1 cellular context compared by ENCODE assay signal in genomic region chr9:19379697-19380046, GRCh38.
TF ChIP-seq lines count a peak whose summit lies in the region.

No MANE protein-coding gene starts in this region.

TF ChIP-seq in HepG2, 621 proteins besides CTCF, POLR2A, EP300 and RAD21:
- TF ChIP-seq, protein P1, sequence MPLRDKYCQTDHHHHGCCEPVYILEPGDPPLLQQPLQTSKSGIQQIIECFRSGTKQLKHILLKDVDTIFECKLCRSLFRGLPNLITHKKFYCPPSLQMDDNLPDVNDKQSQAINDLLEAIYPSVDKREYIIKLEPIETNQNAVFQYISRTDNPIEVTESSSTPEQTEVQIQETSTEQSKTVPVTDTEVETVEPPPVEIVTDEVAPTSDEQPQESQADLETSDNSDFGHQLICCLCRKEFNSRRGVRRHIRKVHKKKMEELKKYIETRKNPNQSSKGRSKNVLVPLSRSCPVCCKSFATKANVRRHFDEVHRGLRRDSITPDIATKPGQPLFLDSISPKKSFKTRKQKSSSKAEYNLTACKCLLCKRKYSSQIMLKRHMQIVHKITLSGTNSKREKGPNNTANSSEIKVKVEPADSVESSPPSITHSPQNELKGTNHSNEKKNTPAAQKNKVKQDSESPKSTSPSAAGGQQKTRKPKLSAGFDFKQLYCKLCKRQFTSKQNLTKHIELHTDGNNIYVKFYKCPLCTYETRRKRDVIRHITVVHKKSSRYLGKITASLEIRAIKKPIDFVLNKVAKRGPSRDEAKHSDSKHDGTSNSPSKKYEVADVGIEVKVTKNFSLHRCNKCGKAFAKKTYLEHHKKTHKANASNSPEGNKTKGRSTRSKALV (CRISPR knock-in tag; IDR thresholded peaks at IDR 0.05), result 0 out of 2 replicates have a peak, but pooled peaks have one; percentile 28
- TF ChIP-seq, protein P2, sequence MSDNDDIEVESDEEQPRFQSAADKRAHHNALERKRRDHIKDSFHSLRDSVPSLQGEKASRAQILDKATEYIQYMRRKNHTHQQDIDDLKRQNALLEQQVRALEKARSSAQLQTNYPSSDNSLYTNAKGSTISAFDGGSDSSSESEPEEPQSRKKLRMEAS (IDR thresholded peaks at IDR 0.05), result no peak
- TF ChIP-seq, protein P3, sequence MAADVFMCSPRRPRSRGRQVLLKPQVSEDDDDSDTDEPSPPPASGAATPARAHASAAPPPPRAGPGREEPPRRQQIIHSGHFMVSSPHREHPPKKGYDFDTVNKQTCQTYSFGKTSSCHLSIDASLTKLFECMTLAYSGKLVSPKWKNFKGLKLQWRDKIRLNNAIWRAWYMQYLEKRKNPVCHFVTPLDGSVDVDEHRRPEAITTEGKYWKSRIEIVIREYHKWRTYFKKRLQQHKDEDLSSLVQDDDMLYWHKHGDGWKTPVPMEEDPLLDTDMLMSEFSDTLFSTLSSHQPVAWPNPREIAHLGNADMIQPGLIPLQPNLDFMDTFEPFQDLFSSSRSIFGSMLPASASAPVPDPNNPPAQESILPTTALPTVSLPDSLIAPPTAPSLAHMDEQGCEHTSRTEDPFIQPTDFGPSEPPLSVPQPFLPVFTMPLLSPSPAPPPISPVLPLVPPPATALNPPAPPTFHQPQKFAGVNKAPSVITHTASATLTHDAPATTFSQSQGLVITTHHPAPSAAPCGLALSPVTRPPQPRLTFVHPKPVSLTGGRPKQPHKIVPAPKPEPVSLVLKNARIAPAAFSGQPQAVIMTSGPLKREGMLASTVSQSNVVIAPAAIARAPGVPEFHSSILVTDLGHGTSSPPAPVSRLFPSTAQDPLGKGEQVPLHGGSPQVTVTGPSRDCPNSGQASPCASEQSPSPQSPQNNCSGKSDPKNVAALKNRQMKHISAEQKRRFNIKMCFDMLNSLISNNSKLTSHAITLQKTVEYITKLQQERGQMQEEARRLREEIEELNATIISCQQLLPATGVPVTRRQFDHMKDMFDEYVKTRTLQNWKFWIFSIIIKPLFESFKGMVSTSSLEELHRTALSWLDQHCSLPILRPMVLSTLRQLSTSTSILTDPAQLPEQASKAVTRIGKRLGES (CRISPR knock-in tag; IDR thresholded peaks at IDR 0.05; ENCODE audit: borderline replicate concordance), result no peak
- TF ChIP-seq SP140L (CRISPR knock-in tag; IDR thresholded peaks at IDR 0.05; ENCODE audit: borderline replicate concordance) (no peak), AGO2 (optimal IDR thresholded peaks at IDR 0.05; ENCODE audit: low read depth, low read length) (peak; percentile 98), NFYB (CRISPR knock-in tag; IDR thresholded peaks at IDR 0.05) (no peak), ZBTB42 (CRISPR knock-in tag; IDR thresholded peaks at IDR 0.05) (0 out of 2 replicates have a peak, but pooled peaks have one; percentile 28), PAX8 (CRISPR knock-in tag; IDR thresholded peaks at IDR 0.05; ENCODE audit: borderline replicate concordance) (no peak), CENPX (CRISPR knock-in tag; IDR thresholded peaks at IDR 0.05) (no peak), MBD4 (IDR thresholded peaks at IDR 0.05; ENCODE audit: borderline replicate concordance, low read length) (0 out of 2 replicates have a peak, but pooled peaks have one; percentile 74), EED (CRISPR knock-in tag; IDR thresholded peaks at IDR 0.05) (no peak), ZNF770 (CRISPR knock-in tag; IDR thresholded peaks at IDR 0.05) (no peak), EEA1 (CRISPR knock-in tag; IDR thresholded peaks at IDR 0.05; ENCODE audit: borderline replicate concordance) (peak; percentile 71; the same call in 1 of the 2 replicates), RBFOX2 (IDR thresholded peaks at IDR 0.05; ENCODE audit: low read depth, low read length) (peak; percentile 97), HNRNPLL (IDR thresholded peaks at IDR 0.05; ENCODE audit: low read depth, low read length, poor library complexity, severe bottlenecking) (peak; percentile 75), ZNF33A (CRISPR knock-in tag; IDR thresholded peaks at IDR 0.05; ENCODE audit: borderline replicate concordance) (0 out of 2 replicates have a peak, but pooled peaks have one; percentile 1), ZNF607 (CRISPR knock-in tag; IDR thresholded peaks at IDR 0.05; ENCODE audit: borderline replicate concordance) (no peak), ZFP62 (CRISPR knock-in tag; IDR thresholded peaks at IDR 0.05) (no peak), RNF2 (conservative IDR thresholded peaks at IDR 0.05; ENCODE audit: low read depth) (no peak), PRPF4 (IDR thresholded peaks at IDR 0.05; ENCODE audit: low read depth, low read length, poor library complexity, severe bottlenecking) (no peak), ARNT (IDR thresholded peaks at IDR 0.05) (no peak), ZNF121 (CRISPR knock-in tag; IDR thresholded peaks at IDR 0.05) (0 out of 2 replicates have a peak, but pooled peaks have one; percentile 23), ZNF704 (CRISPR knock-in tag; IDR thresholded peaks at IDR 0.05; ENCODE audit: borderline replicate concordance) (no peak), ZC3H13 (CRISPR knock-in tag; IDR thresholded peaks at IDR 0.05) (0 out of 2 replicates have a peak, but pooled peaks have one; percentile 2), ZNF501 (CRISPR knock-in tag; IDR thresholded peaks at IDR 0.05) (no peak), SSRP1 (CRISPR knock-in tag; IDR thresholded peaks at IDR 0.05) (peak; percentile 1; the same call in 1 of the 2 replicates), MTF1 (CRISPR knock-in tag; IDR thresholded peaks at IDR 0.05) (no peak), ZNF180 (CRISPR knock-in tag; IDR thresholded peaks at IDR 0.05; ENCODE audit: borderline replicate concordance, low read depth) (0 out of 2 replicates have a peak, but pooled peaks have one; percentile 10), FLYWCH1 (CRISPR knock-in tag; IDR thresholded peaks at IDR 0.05) (0 out of 2 replicates have a peak, but pooled peaks have one; percentile 29), ZNF557 (CRISPR knock-in tag; IDR thresholded peaks at IDR 0.05) (0 out of 2 replicates have a peak, but pooled peaks have one; percentile 6), HMG20A (CRISPR knock-in tag; IDR thresholded peaks at IDR 0.05; ENCODE audit: borderline replicate concordance) (no peak), FOSL2 (CRISPR knock-in tag; IDR thresholded peaks at IDR 0.05) (no peak), KAT7 (CRISPR knock-in tag; IDR thresholded peaks at IDR 0.05; ENCODE audit: borderline replicate concordance) (peak; percentile 85; the same call in 1 of the 2 replicates), KLF12 (CRISPR knock-in tag; IDR thresholded peaks at IDR 0.05; ENCODE audit: borderline replicate concordance) (no peak), PREB (CRISPR knock-in tag; IDR thresholded peaks at IDR 0.05) (0 out of 2 replicates have a peak, but pooled peaks have one; percentile 63), KDM6A (CRISPR knock-in tag; IDR thresholded peaks at IDR 0.05; ENCODE audit: low read depth) (no peak), SCMH1 (CRISPR knock-in tag; IDR thresholded peaks at IDR 0.05; ENCODE audit: borderline replicate concordance) (no peak), ZNF891 (CRISPR knock-in tag; IDR thresholded peaks at IDR 0.05) (no peak)
- TF ChIP-seq, protein P4, sequence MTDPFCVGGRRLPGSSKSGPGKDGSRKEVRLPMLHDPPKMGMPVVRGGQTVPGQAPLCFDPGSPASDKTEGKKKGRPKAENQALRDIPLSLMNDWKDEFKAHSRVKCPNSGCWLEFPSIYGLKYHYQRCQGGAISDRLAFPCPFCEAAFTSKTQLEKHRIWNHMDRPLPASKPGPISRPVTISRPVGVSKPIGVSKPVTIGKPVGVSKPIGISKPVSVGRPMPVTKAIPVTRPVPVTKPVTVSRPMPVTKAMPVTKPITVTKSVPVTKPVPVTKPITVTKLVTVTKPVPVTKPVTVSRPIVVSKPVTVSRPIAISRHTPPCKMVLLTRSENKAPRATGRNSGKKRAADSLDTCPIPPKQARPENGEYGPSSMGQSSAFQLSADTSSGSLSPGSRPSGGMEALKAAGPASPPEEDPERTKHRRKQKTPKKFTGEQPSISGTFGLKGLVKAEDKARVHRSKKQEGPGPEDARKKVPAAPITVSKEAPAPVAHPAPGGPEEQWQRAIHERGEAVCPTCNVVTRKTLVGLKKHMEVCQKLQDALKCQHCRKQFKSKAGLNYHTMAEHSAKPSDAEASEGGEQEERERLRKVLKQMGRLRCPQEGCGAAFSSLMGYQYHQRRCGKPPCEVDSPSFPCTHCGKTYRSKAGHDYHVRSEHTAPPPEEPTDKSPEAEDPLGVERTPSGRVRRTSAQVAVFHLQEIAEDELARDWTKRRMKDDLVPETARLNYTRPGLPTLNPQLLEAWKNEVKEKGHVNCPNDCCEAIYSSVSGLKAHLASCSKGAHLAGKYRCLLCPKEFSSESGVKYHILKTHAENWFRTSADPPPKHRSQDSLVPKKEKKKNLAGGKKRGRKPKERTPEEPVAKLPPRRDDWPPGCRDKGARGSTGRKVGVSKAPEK (CRISPR knock-in tag; IDR thresholded peaks at IDR 0.05; ENCODE audit: borderline replicate concordance), result no peak; the same call in 1 of the 2 replicates
- TF ChIP-seq, protein P5, sequence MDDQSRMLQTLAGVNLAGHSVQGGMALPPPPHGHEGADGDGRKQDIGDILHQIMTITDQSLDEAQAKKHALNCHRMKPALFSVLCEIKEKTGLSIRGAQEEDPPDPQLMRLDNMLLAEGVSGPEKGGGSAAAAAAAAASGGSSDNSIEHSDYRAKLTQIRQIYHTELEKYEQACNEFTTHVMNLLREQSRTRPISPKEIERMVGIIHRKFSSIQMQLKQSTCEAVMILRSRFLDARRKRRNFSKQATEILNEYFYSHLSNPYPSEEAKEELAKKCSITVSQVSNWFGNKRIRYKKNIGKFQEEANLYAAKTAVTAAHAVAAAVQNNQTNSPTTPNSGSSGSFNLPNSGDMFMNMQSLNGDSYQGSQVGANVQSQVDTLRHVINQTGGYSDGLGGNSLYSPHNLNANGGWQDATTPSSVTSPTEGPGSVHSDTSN (CRISPR knock-in tag; IDR thresholded peaks at IDR 0.05; ENCODE audit: borderline replicate concordance), result 0 out of 2 replicates have a peak, but pooled peaks have one; percentile 12
- TF ChIP-seq, protein P6, sequence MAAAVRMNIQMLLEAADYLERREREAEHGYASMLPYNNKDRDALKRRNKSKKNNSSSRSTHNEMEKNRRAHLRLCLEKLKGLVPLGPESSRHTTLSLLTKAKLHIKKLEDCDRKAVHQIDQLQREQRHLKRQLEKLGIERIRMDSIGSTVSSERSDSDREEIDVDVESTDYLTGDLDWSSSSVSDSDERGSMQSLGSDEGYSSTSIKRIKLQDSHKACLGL (CRISPR knock-in tag; IDR thresholded peaks at IDR 0.05), result peak; percentile 76; the same call in 1 of the 2 replicates
- TF ChIP-seq, protein P7, sequence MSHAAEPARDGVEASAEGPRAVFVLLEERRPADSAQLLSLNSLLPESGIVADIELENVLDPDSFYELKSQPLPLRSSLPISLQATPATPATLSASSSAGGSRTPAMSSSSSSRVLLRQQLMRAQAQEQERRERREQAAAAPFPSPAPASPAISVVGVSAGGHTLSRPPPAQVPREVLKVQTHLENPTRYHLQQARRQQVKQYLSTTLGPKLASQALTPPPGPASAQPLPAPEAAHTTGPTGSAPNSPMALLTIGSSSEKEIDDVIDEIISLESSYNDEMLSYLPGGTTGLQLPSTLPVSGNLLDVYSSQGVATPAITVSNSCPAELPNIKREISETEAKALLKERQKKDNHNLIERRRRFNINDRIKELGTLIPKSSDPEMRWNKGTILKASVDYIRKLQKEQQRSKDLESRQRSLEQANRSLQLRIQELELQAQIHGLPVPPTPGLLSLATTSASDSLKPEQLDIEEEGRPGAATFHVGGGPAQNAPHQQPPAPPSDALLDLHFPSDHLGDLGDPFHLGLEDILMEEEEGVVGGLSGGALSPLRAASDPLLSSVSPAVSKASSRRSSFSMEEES (CRISPR knock-in tag; IDR thresholded peaks at IDR 0.05), result no peak
